ENCODE assay signal across 1 cellular context in genomic region chr10:121667948-121668335, GRCh38.
TF ChIP-seq lines count a peak whose summit lies in the region.

No MANE protein-coding gene starts in this region.

TF ChIP-seq in WTC11, 78 proteins besides CTCF, POLR2A, EP300 and RAD21 (continued from another document):
- TF ChIP-seq, protein P1, sequence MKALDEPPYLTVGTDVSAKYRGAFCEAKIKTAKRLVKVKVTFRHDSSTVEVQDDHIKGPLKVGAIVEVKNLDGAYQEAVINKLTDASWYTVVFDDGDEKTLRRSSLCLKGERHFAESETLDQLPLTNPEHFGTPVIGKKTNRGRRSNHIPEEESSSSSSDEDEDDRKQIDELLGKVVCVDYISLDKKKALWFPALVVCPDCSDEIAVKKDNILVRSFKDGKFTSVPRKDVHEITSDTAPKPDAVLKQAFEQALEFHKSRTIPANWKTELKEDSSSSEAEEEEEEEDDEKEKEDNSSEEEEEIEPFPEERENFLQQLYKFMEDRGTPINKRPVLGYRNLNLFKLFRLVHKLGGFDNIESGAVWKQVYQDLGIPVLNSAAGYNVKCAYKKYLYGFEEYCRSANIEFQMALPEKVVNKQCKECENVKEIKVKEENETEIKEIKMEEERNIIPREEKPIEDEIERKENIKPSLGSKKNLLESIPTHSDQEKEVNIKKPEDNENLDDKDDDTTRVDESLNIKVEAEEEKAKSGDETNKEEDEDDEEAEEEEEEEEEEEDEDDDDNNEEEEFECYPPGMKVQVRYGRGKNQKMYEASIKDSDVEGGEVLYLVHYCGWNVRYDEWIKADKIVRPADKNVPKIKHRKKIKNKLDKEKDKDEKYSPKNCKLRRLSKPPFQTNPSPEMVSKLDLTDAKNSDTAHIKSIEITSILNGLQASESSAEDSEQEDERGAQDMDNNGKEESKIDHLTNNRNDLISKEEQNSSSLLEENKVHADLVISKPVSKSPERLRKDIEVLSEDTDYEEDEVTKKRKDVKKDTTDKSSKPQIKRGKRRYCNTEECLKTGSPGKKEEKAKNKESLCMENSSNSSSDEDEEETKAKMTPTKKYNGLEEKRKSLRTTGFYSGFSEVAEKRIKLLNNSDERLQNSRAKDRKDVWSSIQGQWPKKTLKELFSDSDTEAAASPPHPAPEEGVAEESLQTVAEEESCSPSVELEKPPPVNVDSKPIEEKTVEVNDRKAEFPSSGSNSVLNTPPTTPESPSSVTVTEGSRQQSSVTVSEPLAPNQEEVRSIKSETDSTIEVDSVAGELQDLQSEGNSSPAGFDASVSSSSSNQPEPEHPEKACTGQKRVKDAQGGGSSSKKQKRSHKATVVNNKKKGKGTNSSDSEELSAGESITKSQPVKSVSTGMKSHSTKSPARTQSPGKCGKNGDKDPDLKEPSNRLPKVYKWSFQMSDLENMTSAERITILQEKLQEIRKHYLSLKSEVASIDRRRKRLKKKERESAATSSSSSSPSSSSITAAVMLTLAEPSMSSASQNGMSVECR (CRISPR knock-in tag; IDR thresholded peaks at IDR 0.05; ENCODE audit: borderline replicate concordance), result no peak
- no peak for TF ChIP-seq CBFB (CRISPR knock-in tag; IDR thresholded peaks at IDR 0.05; ENCODE audit: low read depth)
